ENCODE assay signal across 9 cellular contexts in the genomic region with DNA sequence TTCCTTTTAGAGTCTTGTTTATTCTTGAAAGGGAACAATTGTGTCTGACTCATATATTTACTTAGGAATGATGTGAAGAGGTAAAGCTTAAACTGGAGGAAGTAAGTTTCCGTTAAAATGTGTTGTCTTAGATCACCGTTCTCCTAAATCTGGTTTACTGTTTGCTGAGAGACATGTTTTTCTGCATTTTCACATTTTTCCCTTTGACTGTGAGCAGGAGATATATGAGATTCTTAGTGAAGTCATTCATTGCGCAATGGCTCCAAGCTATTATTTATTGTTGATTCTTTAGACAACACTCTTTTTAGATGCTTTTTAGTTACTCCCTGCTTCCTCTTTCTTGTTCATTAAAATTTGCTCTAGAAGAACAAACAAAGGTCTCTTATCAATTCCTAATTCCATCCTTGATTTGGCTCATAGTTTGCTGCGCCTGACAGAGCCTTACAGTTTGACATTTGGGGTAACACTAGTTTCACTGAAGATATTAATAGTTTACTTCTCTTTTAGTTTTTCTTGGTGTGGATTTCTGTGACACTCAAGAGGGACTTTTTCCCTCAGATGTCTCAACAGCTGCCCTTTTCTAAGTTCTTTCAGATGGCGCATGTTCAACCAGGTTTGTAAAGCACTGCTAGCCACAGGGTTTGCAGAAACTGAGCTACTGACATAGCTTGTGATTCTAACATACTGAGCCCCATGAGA. TPM values are rescaled to one million over a fixed set of nuclear protein-coding genes. Genes with fewer than 3 reads are reported as not detected.
DNase-seq lines count a peak whose midpoint lies in the region; ATAC-seq and TF ChIP-seq lines count a peak whose summit lies in the region.
"Had no signal": no experiment of that assay in that cellular context is flagged by ENCODE, and none has a peak within 500 bp of the region (broad histone marks: within the 10 kb centered on the region; RNA-seq: fewer than 3 reads in every experiment).

No MANE protein-coding gene starts in this region.

- H3K36me3 ChIP-seq in lower lobe of right lung: no peaks in the 10 kb centered on the region

- no peak overlapping the region for H3K9ac ChIP-seq in H9 (ENCODE audit: extremely low read depth, insufficient read length, low read length)

- no peak overlapping the region for H2BK12ac ChIP-seq in H9 (ENCODE audit: insufficient read length, low read depth, low read length)

- H3T11ph ChIP-seq in H9 (ENCODE audit: low read length): no peak overlapping the region

- H3K23ac ChIP-seq in H9 (ENCODE audit: insufficient read length, low read depth, low read length): no peak overlapping the region

- H3K18ac ChIP-seq in H9 (ENCODE audit: insufficient read length, low read depth, low read length): no peak overlapping the region

- no peak overlapping the region for H3K4me3 Mint-ChIP-seq in stimulated activated naive CD8-positive, alpha-beta T cell treated with anti-CD3 and anti-CD28 coated beads, Interleukin-15, amount 100 ng/mL, for 72 hours
- H3K4me3 Mint-ChIP-seq in H9 (no peak overlapping the region), nephron progenitor cell (no peak overlapping the region)

- H3K4me3 ChIP-seq in lower lobe of right lung: no peak overlapping the region

- H3K4me1 Mint-ChIP-seq in stimulated activated naive CD8-positive, alpha-beta T cell treated with anti-CD3 and anti-CD28 coated beads, Interleukin-15, amount 100 ng/mL, for 72 hours: peaks cover 29% of the 10 kb centered on the region
- H3K4me1 Mint-ChIP-seq in H9 (no peaks in the 10 kb centered on the region), nephron progenitor cell (no peaks in the 10 kb centered on the region)

- ATAC-seq in stimulated activated naive CD8-positive, alpha-beta T cell treated with anti-CD3 and anti-CD28 coated beads, Interleukin-15, Interleukin-2, amounts not matched to agents 100 U/mL and 50 U/mL, for 24 hours: peak; percentile 75
- no peak for ATAC-seq in stimulated activated naive CD8-positive, alpha-beta T cell treated with anti-CD3 and anti-CD28 coated beads, Interleukin-15, amount 100 ng/mL, for 72 hours
- ATAC-seq in HG03159 (IDR thresholded peaks at IDR 0.05; ENCODE audit: unreplicated experiment) (peak; percentile 47), lower lobe of right lung (no peak)

- no peak overlapping the region for H2BK20ac ChIP-seq in H9 (ENCODE audit: low read depth, low read length, poor library complexity, severe bottlenecking)

- H3K4ac ChIP-seq in H9 (ENCODE audit: low read depth, low read length): no peak overlapping the region

- WGBS in H9 (ENCODE audit: extremely low coverage, insufficient read length, low lambda C conversion rate): no CpG with 5 or more reads among the region's 5 CpGs

- TF ChIP-seq CTCF in lower lobe of right lung (IDR thresholded peaks at IDR 0.05): no peak
- TF ChIP-seq CTCF in GM10266 (IDR thresholded peaks at IDR 0.05; ENCODE audit: control insufficient read depth, insufficient read depth, low read depth, missing control alignments): no peak
- no peak for TF ChIP-seq CTCF in H9 (conservative IDR thresholded peaks at IDR 0.05)
- TF ChIP-seq CTCF in nephron progenitor cell (IDR thresholded peaks at IDR 0.05): no peak

- no peak overlapping the region for H2BK5ac ChIP-seq in H9 (ENCODE audit: insufficient read length, low read length)

- no peak overlapping the region for H4K8ac ChIP-seq in H9 (replicated peaks; ENCODE audit: insufficient read length, low read depth, low read length)

- H3K27me3 ChIP-seq in lower lobe of right lung (ENCODE audit: low read depth) (no peaks in the 10 kb centered on the region), H9 (ENCODE audit: insufficient read depth, low read length) (no peaks in the 10 kb centered on the region)

- H3K9me3 ChIP-seq in lower lobe of right lung: no peaks in the 10 kb centered on the region
- no peaks in the 10 kb centered on the region for H3K9me3 ChIP-seq in H9 (ENCODE audit: control insufficient read depth, low read depth, low read length)

- no peak overlapping the region for H3K27ac Mint-ChIP-seq in stimulated activated naive CD8-positive, alpha-beta T cell treated with anti-CD3 and anti-CD28 coated beads, Interleukin-15, amount 100 ng/mL, for 72 hours
- H3K27ac Mint-ChIP-seq in H9 (no peak overlapping the region), nephron progenitor cell (no peak overlapping the region)

- no peak overlapping the region for H2BK15ac ChIP-seq in H9 (ENCODE audit: low read depth, low read length)

- H3K14ac ChIP-seq in H9 (ENCODE audit: insufficient read depth, low read length): no peak overlapping the region

- no peak overlapping the region for H2AFZ ChIP-seq in H9 (ENCODE audit: low read length)

- H3K79me1 ChIP-seq in H9 (ENCODE audit: insufficient read depth, low read depth, low read length, poor library complexity, severe bottlenecking): no peaks in the 10 kb centered on the region

- no peaks in the 10 kb centered on the region for H3K9me3 Mint-ChIP-seq in stimulated activated naive CD8-positive, alpha-beta T cell treated with anti-CD3 and anti-CD28 coated beads, Interleukin-15, amount 100 ng/mL, for 72 hours
- H3K9me3 Mint-ChIP-seq in H9: no peaks in the 10 kb centered on the region
- no peaks in the 10 kb centered on the region for H3K9me3 Mint-ChIP-seq in nephron progenitor cell

- no peak overlapping the region for H3K56ac ChIP-seq in H9 (ENCODE audit: insufficient read length, low read depth, low read length)

- H3K27ac ChIP-seq in lower lobe of right lung (no peak overlapping the region), H9 (ENCODE audit: insufficient read length, low read depth, low read length) (no peak overlapping the region)

- H3K4me2 ChIP-seq in H9 (ENCODE audit: insufficient read depth, insufficient read length, low read length): no peak overlapping the region

- no peaks in the 10 kb centered on the region for H4K20me1 ChIP-seq in H9 (ENCODE audit: control insufficient read depth, insufficient read depth, insufficient read length)

- no peaks in the 10 kb centered on the region for H3K23me2 ChIP-seq in H9 (ENCODE audit: insufficient read length, low read depth, low read length, poor library complexity, severe bottlenecking)

- H4K5ac ChIP-seq in H9 (ENCODE audit: insufficient read length, low read depth, low read length): no peak overlapping the region

- H2AK5ac ChIP-seq in H9 (ENCODE audit: insufficient read length, low read length): no peak overlapping the region

- H3K4me1 ChIP-seq in lower lobe of right lung (no peaks in the 10 kb centered on the region), H9 (ENCODE audit: insufficient read depth, low read length) (no peaks in the 10 kb centered on the region)

- no peak for DNase-seq in stimulated activated naive CD8-positive, alpha-beta T cell treated with anti-CD3 and anti-CD28 coated beads, Interleukin-15, Interleukin-2, amounts not matched to agents 100 U/mL and 50 U/mL, for 24 hours
- DNase-seq in stimulated activated naive CD8-positive, alpha-beta T cell treated with anti-CD3 and anti-CD28 coated beads, Interleukin-15, amount 100 ng/mL, for 72 hours: no peak
- DNase-seq in astrocyte of the hippocampus (ENCODE audit: low read depth, low spot score): peak; percentile 15
- DNase-seq in lower lobe of right lung: no peak
- no peak for DNase-seq in GM10266 (ENCODE audit: extremely low spot score)
- no peak for DNase-seq in H9
- DNase-seq in nephron progenitor cell: no peak

- no peaks in the 10 kb centered on the region for H3K36me3 Mint-ChIP-seq in H9 (ENCODE audit: insufficient read depth in 1 of 3, low read depth in 3 of 3)
- H3K36me3 Mint-ChIP-seq in nephron progenitor cell (ENCODE audit: low read depth): no peaks in the 10 kb centered on the region

- H3K27me3 Mint-ChIP-seq in stimulated activated naive CD8-positive, alpha-beta T cell treated with anti-CD3 and anti-CD28 coated beads, Interleukin-15, amount 100 ng/mL, for 72 hours: no peaks in the 10 kb centered on the region
- no peaks in the 10 kb centered on the region for H3K27me3 Mint-ChIP-seq in H9 (ENCODE audit: low read depth)
- peaks cover 5% of the 10 kb centered on the region for H3K27me3 Mint-ChIP-seq in nephron progenitor cell (ENCODE audit: low read depth, poor library complexity)

- no peaks in the 10 kb centered on the region for H3K79me2 ChIP-seq in H9 (ENCODE audit: insufficient read depth, low read length)

- H2BK120ac ChIP-seq in H9 (ENCODE audit: low read depth, low read length, poor library complexity, severe bottlenecking): no peak overlapping the region

- H4K91ac ChIP-seq in H9 (ENCODE audit: insufficient read length, low read depth, low read length): no peak overlapping the region

- intact Hi-C loops in lower lobe of right lung (cut with DNase I): no loop called here

RNA-seq across cellular contexts. Expression of gene CLECL1, which starts 11.4 kb away (rescaled TPM):
- total RNA-seq in lower lobe of right lung: 1.7 TPM
- total RNA-seq in H9 (2021): not detected in 2 replicates
- total RNA-seq: frontal cortex had no signal

RNA-seq across cellular contexts. Expression of gene CD69, which starts 39.2 kb away (rescaled TPM):
- 11.4 TPM for total RNA-seq in lower lobe of right lung
- total RNA-seq in H9 (2021): not detected in 2 replicates
- total RNA-seq: frontal cortex had no signal

RNA-seq across cellular contexts. Expression of gene CLEC2D, which starts 52.0 kb away (rescaled TPM):
- total RNA-seq in lower lobe of right lung: 13.9 TPM
- total RNA-seq in H9 (2021): 2.1 and 2.3 TPM in 2 replicates

Comparison
In these comparisons a context has a peak if more than half of its experiments do, and no peak if none do; other contexts are left out.
1. ATAC-seq: peak in stimulated activated naive CD8-positive, alpha-beta T cell treated with anti-CD3 and anti-CD28 coated beads, Interleukin-15, Interleukin-2, amounts not matched to agents 100 U/mL and 50 U/mL, for 24 hours (single experiment) and HG03159 (single experiment); none in stimulated activated naive CD8-positive, alpha-beta T cell treated with anti-CD3 and anti-CD28 coated beads, Interleukin-15, amount 100 ng/mL, for 72 hours (single experiment) and lower lobe of right lung (0 of 2).
2. RNA of gene CD69, which starts 39.2 kb away (total RNA-seq): 11.4 TPM in lower lobe of right lung (single experiment); not detected in H9; every median in the first group is over 10 times any median in the second.